ENCODE assay signal across 1 cellular context in genomic region chr18:62372156-62372555, GRCh38.
TF ChIP-seq lines count a peak whose summit lies in the region.

No MANE protein-coding gene starts in this region.

TF ChIP-seq in GM12878, 131 proteins besides CTCF, POLR2A, EP300 and RAD21 (continued from another document and continues in another):
- TF ChIP-seq MLLT1 (IDR thresholded peaks at IDR 0.05) (no peak), SREBF1 (IDR thresholded peaks at IDR 0.05; ENCODE audit: low read length) (no peak), CEBPB (IDR thresholded peaks at IDR 0.05; ENCODE audit: borderline replicate concordance in 1 of 2, low read depth in 2 of 2, low read length in 2 of 2) (no peak), RB1 (IDR thresholded peaks at IDR 0.05; ENCODE audit: borderline replicate concordance) (no peak), ZNF217 (IDR thresholded peaks at IDR 0.05) (no peak), NFYA (IDR thresholded peaks at IDR 0.05; ENCODE audit: borderline replicate concordance, low read depth, low read length) (no peak), HSF1 (IDR thresholded peaks at IDR 0.05; ENCODE audit: low read depth, low read length) (no peak), ZNF592 (IDR thresholded peaks at IDR 0.05) (peak; percentile 41; the same call in 1 of the 2 replicates), REST (IDR thresholded peaks at IDR 0.05; ENCODE audit: low read depth, low read length) (no peak), CEBPZ (IDR thresholded peaks at IDR 0.05; ENCODE audit: low read depth, low read length) (no peak), SIX5 (IDR thresholded peaks at IDR 0.05; ENCODE audit: low read depth, low read length, severe bottlenecking) (no peak), HDGF (IDR thresholded peaks at IDR 0.05) (no peak), RUNX3 (IDR thresholded peaks at IDR 0.05; ENCODE audit: low read length) (no peak), CHD4 (IDR thresholded peaks at IDR 0.05) (no peak), PAX5 (IDR thresholded peaks at IDR 0.05; ENCODE audit: borderline replicate concordance, low read depth, low read length) (0 out of 2 replicates have a peak, but pooled peaks have one; percentile 36), NBN (IDR thresholded peaks at IDR 0.05) (no peak), MTA2 (IDR thresholded peaks at IDR 0.05; ENCODE audit: low read depth) (peak; percentile 83), NR2C1 (IDR thresholded peaks at IDR 0.05) (no peak), BCL11A (IDR thresholded peaks at IDR 0.05; ENCODE audit: low read depth, low read length) (peak; percentile 71), BRCA1 (IDR thresholded peaks at IDR 0.05; ENCODE audit: low read depth, low read length) (no peak), HDAC6 (IDR thresholded peaks at IDR 0.05; ENCODE audit: unreplicated experiment) (no peak), NR2F1 (conservative IDR thresholded peaks at IDR 0.05) (no peak), ZNF622 (IDR thresholded peaks at IDR 0.05) (no peak), LARP7 (IDR thresholded peaks at IDR 0.05) (no peak), SRF (IDR thresholded peaks at IDR 0.05; ENCODE audit: low read depth in 2 of 2, low read length in 2 of 2) (no peak), NFXL1 (IDR thresholded peaks at IDR 0.05; ENCODE audit: borderline replicate concordance) (no peak), MAX (IDR thresholded peaks at IDR 0.05; ENCODE audit: low read depth, low read length) (no peak), SUPT20H (IDR thresholded peaks at IDR 0.05; ENCODE audit: borderline replicate concordance, control insufficient read depth, low read depth, low read length) (no peak), IRF4 (IDR thresholded peaks at IDR 0.05; ENCODE audit: low read depth, low read length) (no peak), PAX8 (IDR thresholded peaks at IDR 0.05) (no peak)
- TF ChIP-seq, protein P1, sequence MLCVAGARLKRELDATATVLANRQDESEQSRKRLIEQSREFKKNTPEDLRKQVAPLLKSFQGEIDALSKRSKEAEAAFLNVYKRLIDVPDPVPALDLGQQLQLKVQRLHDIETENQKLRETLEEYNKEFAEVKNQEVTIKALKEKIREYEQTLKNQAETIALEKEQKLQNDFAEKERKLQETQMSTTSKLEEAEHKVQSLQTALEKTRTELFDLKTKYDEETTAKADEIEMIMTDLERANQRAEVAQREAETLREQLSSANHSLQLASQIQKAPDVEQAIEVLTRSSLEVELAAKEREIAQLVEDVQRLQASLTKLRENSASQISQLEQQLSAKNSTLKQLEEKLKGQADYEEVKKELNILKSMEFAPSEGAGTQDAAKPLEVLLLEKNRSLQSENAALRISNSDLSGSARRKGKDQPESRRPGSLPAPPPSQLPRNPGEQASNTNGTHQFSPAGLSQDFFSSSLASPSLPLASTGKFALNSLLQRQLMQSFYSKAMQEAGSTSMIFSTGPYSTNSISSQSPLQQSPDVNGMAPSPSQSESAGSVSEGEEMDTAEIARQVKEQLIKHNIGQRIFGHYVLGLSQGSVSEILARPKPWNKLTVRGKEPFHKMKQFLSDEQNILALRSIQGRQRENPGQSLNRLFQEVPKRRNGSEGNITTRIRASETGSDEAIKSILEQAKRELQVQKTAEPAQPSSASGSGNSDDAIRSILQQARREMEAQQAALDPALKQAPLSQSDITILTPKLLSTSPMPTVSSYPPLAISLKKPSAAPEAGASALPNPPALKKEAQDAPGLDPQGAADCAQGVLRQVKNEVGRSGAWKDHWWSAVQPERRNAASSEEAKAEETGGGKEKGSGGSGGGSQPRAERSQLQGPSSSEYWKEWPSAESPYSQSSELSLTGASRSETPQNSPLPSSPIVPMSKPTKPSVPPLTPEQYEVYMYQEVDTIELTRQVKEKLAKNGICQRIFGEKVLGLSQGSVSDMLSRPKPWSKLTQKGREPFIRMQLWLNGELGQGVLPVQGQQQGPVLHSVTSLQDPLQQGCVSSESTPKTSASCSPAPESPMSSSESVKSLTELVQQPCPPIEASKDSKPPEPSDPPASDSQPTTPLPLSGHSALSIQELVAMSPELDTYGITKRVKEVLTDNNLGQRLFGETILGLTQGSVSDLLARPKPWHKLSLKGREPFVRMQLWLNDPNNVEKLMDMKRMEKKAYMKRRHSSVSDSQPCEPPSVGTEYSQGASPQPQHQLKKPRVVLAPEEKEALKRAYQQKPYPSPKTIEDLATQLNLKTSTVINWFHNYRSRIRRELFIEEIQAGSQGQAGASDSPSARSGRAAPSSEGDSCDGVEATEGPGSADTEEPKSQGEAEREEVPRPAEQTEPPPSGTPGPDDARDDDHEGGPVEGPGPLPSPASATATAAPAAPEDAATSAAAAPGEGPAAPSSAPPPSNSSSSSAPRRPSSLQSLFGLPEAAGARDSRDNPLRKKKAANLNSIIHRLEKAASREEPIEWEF (IDR thresholded peaks at IDR 0.05; ENCODE audit: insufficient replicate concordance, low read depth, low read length): no peak
- TF ChIP-seq, protein P2, sequence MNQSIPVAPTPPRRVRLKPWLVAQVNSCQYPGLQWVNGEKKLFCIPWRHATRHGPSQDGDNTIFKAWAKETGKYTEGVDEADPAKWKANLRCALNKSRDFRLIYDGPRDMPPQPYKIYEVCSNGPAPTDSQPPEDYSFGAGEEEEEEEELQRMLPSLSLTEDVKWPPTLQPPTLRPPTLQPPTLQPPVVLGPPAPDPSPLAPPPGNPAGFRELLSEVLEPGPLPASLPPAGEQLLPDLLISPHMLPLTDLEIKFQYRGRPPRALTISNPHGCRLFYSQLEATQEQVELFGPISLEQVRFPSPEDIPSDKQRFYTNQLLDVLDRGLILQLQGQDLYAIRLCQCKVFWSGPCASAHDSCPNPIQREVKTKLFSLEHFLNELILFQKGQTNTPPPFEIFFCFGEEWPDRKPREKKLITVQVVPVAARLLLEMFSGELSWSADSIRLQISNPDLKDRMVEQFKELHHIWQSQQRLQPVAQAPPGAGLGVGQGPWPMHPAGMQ (IDR thresholded peaks at IDR 0.05; ENCODE audit: borderline replicate concordance): no peak
- TF ChIP-seq, protein P3, sequence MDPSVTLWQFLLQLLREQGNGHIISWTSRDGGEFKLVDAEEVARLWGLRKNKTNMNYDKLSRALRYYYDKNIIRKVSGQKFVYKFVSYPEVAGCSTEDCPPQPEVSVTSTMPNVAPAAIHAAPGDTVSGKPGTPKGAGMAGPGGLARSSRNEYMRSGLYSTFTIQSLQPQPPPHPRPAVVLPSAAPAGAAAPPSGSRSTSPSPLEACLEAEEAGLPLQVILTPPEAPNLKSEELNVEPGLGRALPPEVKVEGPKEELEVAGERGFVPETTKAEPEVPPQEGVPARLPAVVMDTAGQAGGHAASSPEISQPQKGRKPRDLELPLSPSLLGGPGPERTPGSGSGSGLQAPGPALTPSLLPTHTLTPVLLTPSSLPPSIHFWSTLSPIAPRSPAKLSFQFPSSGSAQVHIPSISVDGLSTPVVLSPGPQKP (IDR thresholded peaks at IDR 0.05; ENCODE audit: low read depth, low read length): no peak
- TF ChIP-seq, protein P4, sequence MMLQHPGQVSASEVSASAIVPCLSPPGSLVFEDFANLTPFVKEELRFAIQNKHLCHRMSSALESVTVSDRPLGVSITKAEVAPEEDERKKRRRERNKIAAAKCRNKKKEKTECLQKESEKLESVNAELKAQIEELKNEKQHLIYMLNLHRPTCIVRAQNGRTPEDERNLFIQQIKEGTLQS (IDR thresholded peaks at IDR 0.05; ENCODE audit: borderline replicate concordance, extremely low read depth, low read depth, low read length): no peak
